22 cellular contexts compared by ENCODE assay signal in the genomic region with DNA sequence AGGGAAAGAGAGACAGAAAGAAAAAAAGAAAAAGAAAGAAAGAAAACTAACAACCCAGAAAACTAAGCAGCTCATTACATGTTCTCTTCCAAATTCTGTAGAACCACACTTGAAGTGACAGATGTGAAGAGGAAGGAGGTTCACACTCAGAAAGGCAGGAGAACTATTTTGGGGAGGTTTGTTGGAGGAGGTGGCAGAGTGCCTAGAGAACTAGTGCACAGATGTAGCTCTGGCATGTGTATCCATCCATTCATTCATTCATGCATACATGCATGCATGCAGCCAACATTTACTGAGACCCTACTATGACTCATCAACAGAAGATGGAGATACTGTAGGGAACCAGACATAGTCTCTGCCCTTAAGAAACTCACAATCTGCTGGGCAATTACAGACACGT.
"Had no signal": no experiment of that assay in that cellular context is flagged by ENCODE, and none has a peak within 500 bp of the region (broad histone marks: within the 10 kb centered on the region; RNA-seq: fewer than 3 reads in every experiment).

No MANE protein-coding gene starts in this region.

- H3K27ac ChIP-seq: SJSA1, SK-N-MC had no signal

- DNase-seq: IMR-90, Karpas-422, KG1, MG63, NCI-H1092, NCI-H1105 treated with DMSO at 0.1 percent for 48 hours, NCI-H1417 treated with DMSO at 0.1 percent for 48 hours, NCI-H146, NCI-H187 treated with DMSO at 0.1 percent for 48 hours, NCI-H2029 treated with DMSO at 0.1 percent for 48 hours, NCI-H2171 treated with DMSO at 0.1 percent for 48 hours, NCI-H345, NCI-H510A, NCI-H524 treated with DMSO at 0.1 percent for 48 hours, NCI-H69, NCI-H774, Right ventricle myocardium superior, RPMI8226, SIG-M5 had no signal

- H3K27me3 ChIP-seq: MG63, SJSA1 had no signal

- FAIRE-seq: RCC 7860 had no signal

- H3K9me3 ChIP-seq: MG63, SJSA1 had no signal

- H3K36me3 ChIP-seq: MG63, SJSA1 had no signal

- H3K4me1 ChIP-seq: SJSA1 had no signal

- H3K4me3 ChIP-seq: MG63, SJSA1, SK-N-MC had no signal
